ENCODE assay signal across 1 cellular context in the genomic region with DNA sequence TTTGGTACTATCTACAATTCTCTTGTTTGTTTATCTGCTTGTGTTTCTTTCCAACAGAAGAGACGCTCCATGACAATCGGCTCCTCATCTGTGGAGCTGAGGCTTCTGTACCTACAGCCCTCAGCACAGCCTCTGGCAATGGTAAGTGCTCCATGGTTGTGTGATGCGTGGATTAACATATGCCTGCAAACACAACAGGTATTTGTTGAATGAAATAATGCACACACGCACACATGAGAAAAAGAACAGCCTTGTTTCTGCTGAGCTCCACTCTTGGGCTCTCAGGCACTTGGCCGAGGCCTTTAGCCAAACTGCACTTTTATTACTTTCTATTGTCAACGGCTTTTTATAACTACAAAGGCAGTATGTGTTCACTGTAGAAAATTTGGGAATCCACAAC.
TF ChIP-seq lines count a peak whose summit lies in the region.

No MANE protein-coding gene starts in this region.

TF ChIP-seq in GM23338, 12 proteins besides CTCF, POLR2A, EP300 and RAD21 (continued from another document):
- no peak for TF ChIP-seq JUNB (IDR thresholded peaks at IDR 0.05; ENCODE audit: unreplicated experiment)
- TF ChIP-seq ZNF331 (CRISPR knock-in tag; IDR thresholded peaks at IDR 0.05; ENCODE audit: low read depth), result no peak
- TF ChIP-seq EZH2phosphoT487 (IDR thresholded peaks at IDR 0.05; ENCODE audit: unreplicated experiment), result no peak
- TF ChIP-seq, protein P1, sequence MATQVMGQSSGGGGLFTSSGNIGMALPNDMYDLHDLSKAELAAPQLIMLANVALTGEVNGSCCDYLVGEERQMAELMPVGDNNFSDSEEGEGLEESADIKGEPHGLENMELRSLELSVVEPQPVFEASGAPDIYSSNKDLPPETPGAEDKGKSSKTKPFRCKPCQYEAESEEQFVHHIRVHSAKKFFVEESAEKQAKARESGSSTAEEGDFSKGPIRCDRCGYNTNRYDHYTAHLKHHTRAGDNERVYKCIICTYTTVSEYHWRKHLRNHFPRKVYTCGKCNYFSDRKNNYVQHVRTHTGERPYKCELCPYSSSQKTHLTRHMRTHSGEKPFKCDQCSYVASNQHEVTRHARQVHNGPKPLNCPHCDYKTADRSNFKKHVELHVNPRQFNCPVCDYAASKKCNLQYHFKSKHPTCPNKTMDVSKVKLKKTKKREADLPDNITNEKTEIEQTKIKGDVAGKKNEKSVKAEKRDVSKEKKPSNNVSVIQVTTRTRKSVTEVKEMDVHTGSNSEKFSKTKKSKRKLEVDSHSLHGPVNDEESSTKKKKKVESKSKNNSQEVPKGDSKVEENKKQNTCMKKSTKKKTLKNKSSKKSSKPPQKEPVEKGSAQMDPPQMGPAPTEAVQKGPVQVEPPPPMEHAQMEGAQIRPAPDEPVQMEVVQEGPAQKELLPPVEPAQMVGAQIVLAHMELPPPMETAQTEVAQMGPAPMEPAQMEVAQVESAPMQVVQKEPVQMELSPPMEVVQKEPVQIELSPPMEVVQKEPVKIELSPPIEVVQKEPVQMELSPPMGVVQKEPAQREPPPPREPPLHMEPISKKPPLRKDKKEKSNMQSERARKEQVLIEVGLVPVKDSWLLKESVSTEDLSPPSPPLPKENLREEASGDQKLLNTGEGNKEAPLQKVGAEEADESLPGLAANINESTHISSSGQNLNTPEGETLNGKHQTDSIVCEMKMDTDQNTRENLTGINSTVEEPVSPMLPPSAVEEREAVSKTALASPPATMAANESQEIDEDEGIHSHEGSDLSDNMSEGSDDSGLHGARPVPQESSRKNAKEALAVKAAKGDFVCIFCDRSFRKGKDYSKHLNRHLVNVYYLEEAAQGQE (IDR thresholded peaks at IDR 0.05; ENCODE audit: unreplicated experiment), result no peak
- TF ChIP-seq, protein P2, sequence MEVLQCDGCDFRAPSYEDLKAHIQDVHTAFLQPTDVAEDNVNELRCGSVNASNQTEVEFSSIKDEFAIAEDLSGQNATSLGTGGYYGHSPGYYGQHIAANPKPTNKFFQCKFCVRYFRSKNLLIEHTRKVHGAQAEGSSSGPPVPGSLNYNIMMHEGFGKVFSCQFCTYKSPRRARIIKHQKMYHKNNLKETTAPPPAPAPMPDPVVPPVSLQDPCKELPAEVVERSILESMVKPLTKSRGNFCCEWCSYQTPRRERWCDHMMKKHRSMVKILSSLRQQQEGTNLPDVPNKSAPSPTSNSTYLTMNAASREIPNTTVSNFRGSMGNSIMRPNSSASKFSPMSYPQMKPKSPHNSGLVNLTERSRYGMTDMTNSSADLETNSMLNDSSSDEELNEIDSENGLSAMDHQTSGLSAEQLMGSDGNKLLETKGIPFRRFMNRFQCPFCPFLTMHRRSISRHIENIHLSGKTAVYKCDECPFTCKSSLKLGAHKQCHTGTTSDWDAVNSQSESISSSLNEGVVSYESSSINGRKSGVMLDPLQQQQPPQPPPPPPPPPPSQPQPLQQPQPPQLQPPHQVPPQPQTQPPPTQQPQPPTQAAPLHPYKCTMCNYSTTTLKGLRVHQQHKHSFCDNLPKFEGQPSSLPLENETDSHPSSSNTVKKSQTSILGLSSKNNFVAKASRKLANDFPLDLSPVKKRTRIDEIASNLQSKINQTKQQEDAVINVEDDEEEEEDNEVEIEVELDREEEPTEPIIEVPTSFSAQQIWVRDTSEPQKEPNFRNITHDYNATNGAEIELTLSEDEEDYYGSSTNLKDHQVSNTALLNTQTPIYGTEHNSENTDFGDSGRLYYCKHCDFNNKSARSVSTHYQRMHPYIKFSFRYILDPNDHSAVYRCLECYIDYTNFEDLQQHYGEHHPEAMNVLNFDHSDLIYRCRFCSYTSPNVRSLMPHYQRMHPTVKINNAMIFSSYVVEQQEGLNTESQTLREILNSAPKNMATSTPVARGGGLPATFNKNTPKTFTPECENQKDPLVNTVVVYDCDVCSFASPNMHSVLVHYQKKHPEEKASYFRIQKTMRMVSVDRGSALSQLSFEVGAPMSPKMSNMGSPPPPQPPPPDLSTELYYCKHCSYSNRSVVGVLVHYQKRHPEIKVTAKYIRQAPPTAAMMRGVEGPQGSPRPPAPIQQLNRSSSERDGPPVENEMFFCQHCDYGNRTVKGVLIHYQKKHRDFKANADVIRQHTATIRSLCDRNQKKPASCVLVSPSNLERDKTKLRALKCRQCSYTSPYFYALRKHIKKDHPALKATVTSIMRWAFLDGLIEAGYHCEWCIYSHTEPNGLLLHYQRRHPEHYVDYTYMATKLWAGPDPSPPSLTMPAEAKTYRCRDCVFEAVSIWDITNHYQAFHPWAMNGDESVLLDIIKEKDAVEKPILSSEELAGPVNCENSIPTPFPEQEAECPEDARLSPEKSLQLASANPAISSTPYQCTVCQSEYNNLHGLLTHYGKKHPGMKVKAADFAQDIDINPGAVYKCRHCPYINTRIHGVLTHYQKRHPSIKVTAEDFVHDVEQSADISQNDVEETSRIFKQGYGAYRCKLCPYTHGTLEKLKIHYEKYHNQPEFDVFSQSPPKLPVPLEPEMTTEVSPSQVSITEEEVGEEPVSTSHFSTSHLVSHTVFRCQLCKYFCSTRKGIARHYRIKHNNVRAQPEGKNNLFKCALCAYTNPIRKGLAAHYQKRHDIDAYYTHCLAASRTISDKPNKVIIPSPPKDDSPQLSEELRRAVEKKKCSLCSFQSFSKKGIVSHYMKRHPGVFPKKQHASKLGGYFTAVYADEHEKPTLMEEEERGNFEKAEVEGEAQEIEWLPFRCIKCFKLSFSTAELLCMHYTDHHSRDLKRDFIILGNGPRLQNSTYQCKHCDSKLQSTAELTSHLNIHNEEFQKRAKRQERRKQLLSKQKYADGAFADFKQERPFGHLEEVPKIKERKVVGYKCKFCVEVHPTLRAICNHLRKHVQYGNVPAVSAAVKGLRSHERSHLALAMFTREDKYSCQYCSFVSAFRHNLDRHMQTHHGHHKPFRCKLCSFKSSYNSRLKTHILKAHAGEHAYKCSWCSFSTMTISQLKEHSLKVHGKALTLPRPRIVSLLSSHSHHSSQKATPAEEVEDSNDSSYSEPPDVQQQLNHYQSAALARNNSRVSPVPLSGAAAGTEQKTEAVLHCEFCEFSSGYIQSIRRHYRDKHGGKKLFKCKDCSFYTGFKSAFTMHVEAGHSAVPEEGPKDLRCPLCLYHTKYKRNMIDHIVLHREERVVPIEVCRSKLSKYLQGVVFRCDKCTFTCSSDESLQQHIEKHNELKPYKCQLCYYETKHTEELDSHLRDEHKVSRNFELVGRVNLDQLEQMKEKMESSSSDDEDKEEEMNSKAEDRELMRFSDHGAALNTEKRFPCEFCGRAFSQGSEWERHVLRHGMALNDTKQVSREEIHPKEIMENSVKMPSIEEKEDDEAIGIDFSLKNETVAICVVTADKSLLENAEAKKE (CRISPR knock-in tag; IDR thresholded peaks at IDR 0.05), result no peak
- TF ChIP-seq, protein P3, sequence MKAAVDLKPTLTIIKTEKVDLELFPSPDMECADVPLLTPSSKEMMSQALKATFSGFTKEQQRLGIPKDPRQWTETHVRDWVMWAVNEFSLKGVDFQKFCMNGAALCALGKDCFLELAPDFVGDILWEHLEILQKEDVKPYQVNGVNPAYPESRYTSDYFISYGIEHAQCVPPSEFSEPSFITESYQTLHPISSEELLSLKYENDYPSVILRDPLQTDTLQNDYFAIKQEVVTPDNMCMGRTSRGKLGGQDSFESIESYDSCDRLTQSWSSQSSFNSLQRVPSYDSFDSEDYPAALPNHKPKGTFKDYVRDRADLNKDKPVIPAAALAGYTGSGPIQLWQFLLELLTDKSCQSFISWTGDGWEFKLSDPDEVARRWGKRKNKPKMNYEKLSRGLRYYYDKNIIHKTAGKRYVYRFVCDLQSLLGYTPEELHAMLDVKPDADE (IDR thresholded peaks at IDR 0.05), result no peak
- TF ChIP-seq ZNF114 (CRISPR knock-in tag; IDR thresholded peaks at IDR 0.05), result no peak
- TF ChIP-seq POLR2AphosphoS5 (IDR thresholded peaks at IDR 0.05; ENCODE audit: low read depth), result no peak
TF ChIP-seq in GM23338: peak in this region for 0.
